ENCODE assay signal across 21 cellular contexts in genomic region chr14:76985021-76985420, GRCh38. TPM values are rescaled to one million over a fixed set of nuclear protein-coding genes. Genes with fewer than 3 reads are reported as not detected.
DNase-seq lines count a peak whose midpoint lies in the region; ATAC-seq, FAIRE-seq and TF ChIP-seq lines count a peak whose summit lies in the region.
"Had no signal": no experiment of that assay in that cellular context is flagged by ENCODE, and none has a peak within 500 bp of the region (broad histone marks: within the 10 kb centered on the region; RNA-seq: fewer than 3 reads in every experiment).

No MANE protein-coding gene starts in this region.

- POLR2A ChIA-PET in activated CD4-positive, alpha-beta T cell treated with anti-CD3 and anti-CD28 coated beads, Interleukin-2, amount 10 ng/mL, durations not matched to agents 7 days and 5 days (lab: Charles Lee): no interaction called here

- WGBS in suprapubic skin: 88% methylated on average over 5 of the region's 5 CpGs

- peak; percentile 4 to 14 for ATAC-seq in left cardiac atrium
- ATAC-seq in GM21717 (IDR thresholded peaks at IDR 0.05; ENCODE audit: unreplicated experiment): no peak

- CTCF ChIA-PET in activated CD4-positive, alpha-beta T cell treated with anti-CD3 and anti-CD28 coated beads, Interleukin-2, amount 10 ng/mL, durations not matched to agents 7 days and 5 days (lab: Charles Lee): interaction anchor here (0.8 to 3.0 kb wide), 5 partner anchors 10 to 71 kb away, joined by 3 to 10 read pairs (median 6); no protein-coding TSS in a partner anchor

- no peaks in the 10 kb centered on the region for H3K36me3 ChIP-seq in suprapubic skin
- H3K36me3 ChIP-seq: MG63 had no signal

- intact Hi-C loops in left cardiac atrium (cut with DNase I) (no loop called here), cardiac septum (cut with DNase I) (no loop called here)

- no peaks in the 10 kb centered on the region for H3K9me3 ChIP-seq in suprapubic skin
- H3K9me3 ChIP-seq: MG63 had no signal

- no peak for TF ChIP-seq EP300 in suprapubic skin (IDR thresholded peaks at IDR 0.05)

- no peaks in the 10 kb centered on the region for H3K27me3 Mint-ChIP-seq in mesothelial cell of epicardium (ENCODE audit: low read depth)
- no peaks in the 10 kb centered on the region for H3K27me3 Mint-ChIP-seq in activated CD4-positive, alpha-beta T cell treated with anti-CD3 and anti-CD28 coated beads, Interleukin-2, amount 10 ng/mL, durations not matched to agents 7 days and 5 days
- H3K27me3 Mint-ChIP-seq: CD8-positive, alpha-beta memory T cell; naive B cell had no signal

- peak; percentile 30 for FAIRE-seq in urothelium cell line (lab: Jason Lieb, UNC)
- FAIRE-seq: colon, GM12878 had no signal

- H3K4me1 Mint-ChIP-seq in mesothelial cell of epicardium: peaks cover 34% of the 10 kb centered on the region
- H3K4me1 Mint-ChIP-seq in activated CD4-positive, alpha-beta T cell treated with anti-CD3 and anti-CD28 coated beads, Interleukin-2, amount 10 ng/mL, durations not matched to agents 7 days and 5 days: peaks cover 18% of the 10 kb centered on the region

- H3K4me3 ChIP-seq in suprapubic skin: no peak overlapping the region
- H3K4me3 ChIP-seq: GM12878, MG63 had no signal

- DNase-seq in left cardiac atrium: no peak
- no peak for DNase-seq in cardiac septum (ENCODE audit: low spot score)
- DNase-seq in epidermal melanocyte (ENCODE audit: insufficient read length, low spot score): peak; percentile 83
- DNase-seq in mesothelial cell of epicardium (ENCODE audit: low spot score in 2 of 2, unreplicated experiment in 2 of 2): no peak
- no peak for DNase-seq in urothelium cell line (ENCODE audit: low spot score)
- no peak for DNase-seq in activated CD4-positive, alpha-beta T cell treated with anti-CD3 and anti-CD28 coated beads, Interleukin-2, amount 10 ng/mL, durations not matched to agents 7 days and 5 days
- DNase-seq in suprapubic skin (ENCODE audit: low spot score in 2 of 2): no peak
- DNase-seq: activated CD4-positive, alpha-beta memory T cell treated with anti-CD3 and anti-CD28 coated beads, Interleukin-2, amount 10 ng/mL, durations not matched to agents 7 days and 5 days; amniotic stem cell; CD8-positive, alpha-beta memory T cell; MG63; naive B cell; NCI-H187 treated with DMSO at 0.1 percent for 48 hours; NCI-H510A treated with DMSO at 0.1 percent for 48 hours; OCI-M1; stimulated activated CD4-positive, alpha-beta T cell treated with anti-CD3 and anti-CD28 coated beads, Interleukin-2, amount 100 ng/mL, for 48 hours had no signal

- no peak overlapping the region for H3K4me3 Mint-ChIP-seq in mesothelial cell of epicardium
- H3K4me3 Mint-ChIP-seq in activated CD4-positive, alpha-beta T cell treated with anti-CD3 and anti-CD28 coated beads, Interleukin-2, amount 10 ng/mL, durations not matched to agents 7 days and 5 days: no peak overlapping the region
- H3K4me3 Mint-ChIP-seq: activated CD4-positive, alpha-beta memory T cell treated with anti-CD3 and anti-CD28 coated beads, Interleukin-2, amount 10 ng/mL, durations not matched to agents 7 days and 5 days; activated T-helper 1 cell treated with anti-CD3 and anti-CD28 coated beads, Interleukin-12 subunit alpha, Interleukin-12 subunit beta, Interleukin-2, Interleukin-4 antibody, amounts not matched to agents 30 ng/mL and 10 ng/mL and 1 ng/mL, durations not matched to agents 14 hours and 24 hours and 36 hours; CD8-positive, alpha-beta memory T cell; naive B cell had no signal

- H3K27ac ChIP-seq in suprapubic skin: no peak overlapping the region
- H3K27ac ChIP-seq: epithelial cell of prostate had no signal

- TF ChIP-seq POLR2A in suprapubic skin (IDR thresholded peaks at IDR 0.05): no peak

- no peaks in the 10 kb centered on the region for H3K27me3 ChIP-seq in suprapubic skin
- H3K27me3 ChIP-seq: MG63 had no signal

- H3K27ac Mint-ChIP-seq in mesothelial cell of epicardium: peak overlapping the region; percentile 47
- no peak overlapping the region for H3K27ac Mint-ChIP-seq in activated CD4-positive, alpha-beta T cell treated with anti-CD3 and anti-CD28 coated beads, Interleukin-2, amount 10 ng/mL, durations not matched to agents 7 days and 5 days
- H3K27ac Mint-ChIP-seq: activated CD4-positive, alpha-beta memory T cell treated with anti-CD3 and anti-CD28 coated beads, Interleukin-2, amount 10 ng/mL, durations not matched to agents 7 days and 5 days; activated T-helper 1 cell treated with anti-CD3 and anti-CD28 coated beads, Interleukin-12 subunit alpha, Interleukin-12 subunit beta, Interleukin-2, Interleukin-4 antibody, amounts not matched to agents 30 ng/mL and 10 ng/mL and 1 ng/mL, durations not matched to agents 14 hours and 24 hours and 36 hours had no signal

- no peaks in the 10 kb centered on the region for H3K4me1 ChIP-seq in suprapubic skin

- H3K9me3 Mint-ChIP-seq in mesothelial cell of epicardium: peaks cover 11% of the 10 kb centered on the region
- peaks cover 11% of the 10 kb centered on the region for H3K9me3 Mint-ChIP-seq in activated CD4-positive, alpha-beta T cell treated with anti-CD3 and anti-CD28 coated beads, Interleukin-2, amount 10 ng/mL, durations not matched to agents 7 days and 5 days

- TF ChIP-seq CTCF in mesothelial cell of epicardium (IDR thresholded peaks at IDR 0.05; ENCODE audit: unreplicated experiment) (no peak), suprapubic skin (IDR thresholded peaks at IDR 0.05) (no peak)

- peaks cover 4% of the 10 kb centered on the region for H3K36me3 Mint-ChIP-seq in mesothelial cell of epicardium
- H3K36me3 Mint-ChIP-seq in activated CD4-positive, alpha-beta T cell treated with anti-CD3 and anti-CD28 coated beads, Interleukin-2, amount 10 ng/mL, durations not matched to agents 7 days and 5 days (ENCODE audit: low read depth): peaks cover 3% of the 10 kb centered on the region
- H3K36me3 Mint-ChIP-seq: CD8-positive, alpha-beta memory T cell had no signal

RNA-seq across cellular contexts. Expression of gene IRF2BPL, which starts 43.5 kb away (rescaled TPM):
- total RNA-seq in left cardiac atrium (10 to 100 TPM; 41.4 to 47.5 TPM), cardiac septum (46.0 TPM), mesothelial cell of epicardium (126 to 131 TPM (median 128 TPM) in 3 replicates), suprapubic skin (10 to 100 TPM; 44.7 to 72.7 (median 65.6) TPM)
- total RNA-seq in activated CD4-positive, alpha-beta T cell treated with anti-CD3 and anti-CD28 coated beads, Interleukin-2, amount 10 ng/mL, durations not matched to agents 7 days and 5 days: 10 to 100 TPM; 26.0 to 29.9 TPM
